In the genomic region with DNA sequence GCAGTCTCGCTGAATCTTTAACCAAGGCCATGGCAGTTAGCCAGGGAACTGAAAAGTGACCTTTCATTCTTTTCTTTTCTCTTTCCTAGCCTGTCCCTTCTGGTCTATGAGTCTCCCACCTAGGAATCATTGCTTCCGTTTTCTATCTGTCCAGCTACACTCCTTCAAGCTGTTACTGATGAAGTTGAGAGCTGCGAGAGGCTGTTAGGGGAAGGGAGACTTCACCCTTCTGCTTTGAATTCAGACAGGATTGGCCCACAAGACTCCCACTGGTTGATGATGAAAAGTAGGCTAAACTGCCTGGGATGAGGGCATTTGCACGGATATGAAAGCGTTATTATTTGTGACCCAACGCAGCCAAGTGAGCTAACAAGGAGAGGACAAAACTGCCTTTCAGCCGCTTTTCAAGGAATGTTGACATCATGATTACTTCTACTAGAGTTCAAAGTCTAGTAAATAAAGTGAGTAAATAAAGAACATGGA, we compare ENCODE assay signal across 14 cellular contexts. TPM values are rescaled to one million over a fixed set of nuclear protein-coding genes. Genes with fewer than 3 reads are reported as not detected.
DNase-seq lines count a peak whose midpoint lies in the region; ATAC-seq and TF ChIP-seq lines count a peak whose summit lies in the region.
"Had no signal": no experiment of that assay in that cellular context is flagged by ENCODE, and none has a peak within 500 bp of the region (broad histone marks: within the 10 kb centered on the region; RNA-seq: fewer than 3 reads in every experiment).

No MANE protein-coding gene starts in this region.

- ATAC-seq in right cardiac atrium (no peak), upper lobe of right lung (no peak)

- H3K4me3 ChIP-seq in right cardiac atrium (ENCODE audit: low read length) (no peak overlapping the region), left ventricle myocardium inferior (no peak overlapping the region), upper lobe of right lung (no peak overlapping the region)
- no peak overlapping the region for H3K4me3 ChIP-seq in CD4-positive, alpha-beta memory T cell (ENCODE audit: low read length in 2 of 2)
- H3K4me3 ChIP-seq: lung, thoracic aorta had no signal

- no peak for DNase-seq in right cardiac atrium
- no peak for DNase-seq in left ventricle myocardium inferior
- peak in 27 of 42 donors; percentile 19 to 78 (median 50) for DNase-seq in head of caudate nucleus
- peak in 34 of 56 donors; percentile 3 to 71 (median 32) for DNase-seq in nucleus accumbens (lab: John Stamatoyannopoulos, UW)
- DNase-seq in upper lobe of right lung, result no peak
- DNase-seq in NCI-H82 (lab: John Stamatoyannopoulos, UW), result no peak
- no peak for DNase-seq in CD4-positive, alpha-beta memory T cell
- no peak for DNase-seq in T-helper 2 cell treated with Interferon-gamma antibody and Interleukin-4, amounts not matched to agents 5 μg/mL and 100 μg/mL, for 36 hours (ENCODE audit: low spot score)
- DNase-seq: 8988T; effector CD4-positive, alpha-beta T cell; glutamatergic neuron; NCI-H1048 had no signal

- H3K4me1 Mint-ChIP-seq in CD4-positive, alpha-beta memory T cell, result peaks cover 0 to 17% (median 12%) of the 10 kb centered on the region in 4 donors
- peaks cover 2% of the 10 kb centered on the region for H3K4me1 Mint-ChIP-seq in T-helper 2 cell treated with Interferon-gamma antibody and Interleukin-4, amounts not matched to agents 5 μg/mL and 100 μg/mL, for 36 hours (ENCODE audit: low read depth)

- no peaks in the 10 kb centered on the region for H3K27me3 Mint-ChIP-seq in CD4-positive, alpha-beta memory T cell
- no peaks in the 10 kb centered on the region for H3K27me3 Mint-ChIP-seq in T-helper 2 cell treated with Interferon-gamma antibody and Interleukin-4, amounts not matched to agents 5 μg/mL and 100 μg/mL, for 36 hours (ENCODE audit: low read depth)

- H3K27me3 ChIP-seq in right cardiac atrium (ENCODE audit: control insufficient read depth, insufficient read depth) (no peaks in the 10 kb centered on the region), left ventricle myocardium inferior (ENCODE audit: low read depth) (no peaks in the 10 kb centered on the region), upper lobe of right lung (no peaks in the 10 kb centered on the region)
- H3K27me3 ChIP-seq in CD4-positive, alpha-beta memory T cell (ENCODE audit: insufficient read depth, low read length), result no peaks in the 10 kb centered on the region

- no peak overlapping the region for H3K4me3 Mint-ChIP-seq in CD4-positive, alpha-beta memory T cell
- no peak overlapping the region for H3K4me3 Mint-ChIP-seq in T-helper 2 cell treated with Interferon-gamma antibody and Interleukin-4, amounts not matched to agents 5 μg/mL and 100 μg/mL, for 36 hours

- H3K9me3 ChIP-seq in right cardiac atrium (ENCODE audit: control insufficient read depth, low read length) (no peaks in the 10 kb centered on the region), left ventricle myocardium inferior (replicated peaks) (no peaks in the 10 kb centered on the region), upper lobe of right lung (no peaks in the 10 kb centered on the region)
- H3K9me3 ChIP-seq in CD4-positive, alpha-beta memory T cell (ENCODE audit: control insufficient read depth in 1 of 2, low read length in 2 of 2), result no peaks in the 10 kb centered on the region
- H3K9me3 ChIP-seq: thoracic aorta had no signal

- H3K36me3 ChIP-seq in left ventricle myocardium inferior (peaks cover 19% of the 10 kb centered on the region), upper lobe of right lung (no peaks in the 10 kb centered on the region)
- peaks cover 43% of the 10 kb centered on the region for H3K36me3 ChIP-seq in CD4-positive, alpha-beta memory T cell (ENCODE audit: insufficient read depth, low read length)
- H3K36me3 ChIP-seq: thoracic aorta had no signal

- peaks cover 5% of the 10 kb centered on the region for H3K4me1 ChIP-seq in right cardiac atrium (ENCODE audit: control insufficient read depth, insufficient read depth, low read length)
- peaks cover 26% of the 10 kb centered on the region for H3K4me1 ChIP-seq in left ventricle myocardium inferior
- H3K4me1 ChIP-seq in upper lobe of right lung, result peaks cover 20% of the 10 kb centered on the region
- no peaks in the 10 kb centered on the region for H3K4me1 ChIP-seq in CD4-positive, alpha-beta memory T cell (ENCODE audit: insufficient read depth, low read length)

- H3K9me3 Mint-ChIP-seq in CD4-positive, alpha-beta memory T cell, result no peaks in the 10 kb centered on the region
- H3K9me3 Mint-ChIP-seq in T-helper 2 cell treated with Interferon-gamma antibody and Interleukin-4, amounts not matched to agents 5 μg/mL and 100 μg/mL, for 36 hours, result no peaks in the 10 kb centered on the region

- no peak for TF ChIP-seq CTCF in left ventricle myocardium inferior (IDR thresholded peaks at IDR 0.05; ENCODE audit: borderline replicate concordance)
- TF ChIP-seq CTCF in upper lobe of right lung (IDR thresholded peaks at IDR 0.05), result no peak

- CTCF ChIA-PET in CD4-positive, alpha-beta memory T cell (lab: Charles Lee; ENCODE audit: partially characterized antibody), result interaction anchor here (1.2 kb wide), 1 partner anchor 14 kb away, joined by 3 read pairs; no protein-coding TSS in a partner anchor

- WGBS in right cardiac atrium, result 77% methylated on average over 7 of the region's 7 CpGs

- intact Hi-C loops in right cardiac atrium (cut with DNase I), result no loop called here
- intact Hi-C loops in left ventricle myocardium inferior (cut with micrococcal nuclease), result no loop called here
- intact Hi-C loops in head of caudate nucleus (cut with DNase I), result no loop called here
- intact Hi-C loops in upper lobe of right lung (cut with DNase I), result no loop called here
- intact Hi-C loops in CD4-positive, alpha-beta memory T cell (cut with micrococcal nuclease), result no loop called here

- peaks cover 59 to 70% of the 10 kb centered on the region in 2 donors for H3K36me3 Mint-ChIP-seq in CD4-positive, alpha-beta memory T cell
- H3K36me3 Mint-ChIP-seq in T-helper 2 cell treated with Interferon-gamma antibody and Interleukin-4, amounts not matched to agents 5 μg/mL and 100 μg/mL, for 36 hours (ENCODE audit: low read depth), result peaks cover 49% of the 10 kb centered on the region

- H3K27ac Mint-ChIP-seq in CD4-positive, alpha-beta memory T cell, result peak overlapping the region in 2 of 7 donors; percentile 60 to 82
- no peak overlapping the region for H3K27ac Mint-ChIP-seq in T-helper 2 cell treated with Interferon-gamma antibody and Interleukin-4, amounts not matched to agents 5 μg/mL and 100 μg/mL, for 36 hours

- POLR2A ChIA-PET in CD4-positive, alpha-beta memory T cell (lab: Charles Lee; ENCODE audit: partially characterized antibody), result interaction anchor here (1.0 kb wide), 2 partner anchors 30 to 34 kb away, joined by 3 read pairs; a partner anchor contains a TSS

- H3K27ac ChIP-seq in right cardiac atrium (ENCODE audit: low read length) (peak overlapping the region; percentile 56), left ventricle myocardium inferior (replicated peaks) (no peak overlapping the region), upper lobe of right lung (peak overlapping the region; percentile 48)
- H3K27ac ChIP-seq in CD4-positive, alpha-beta memory T cell (ENCODE audit: low read depth, low read length), result no peak overlapping the region
- H3K27ac ChIP-seq: thoracic aorta had no signal

RNA-seq across cellular contexts. Expression of a gene that starts 30.2 kb away (rescaled TPM):
- 10 to 100 TPM; 40.7 to 42.5 (median 41.1) TPM for total RNA-seq in right cardiac atrium
- 25.0 TPM for polyA plus RNA-seq in right cardiac atrium
- 48.9 TPM for total RNA-seq in left ventricle myocardium inferior
- total RNA-seq in upper lobe of right lung, result 38.4 TPM
- total RNA-seq in CD4-positive, alpha-beta memory T cell, result 10 to 100 TPM; 51.5 to 58.7 TPM
- polyA plus RNA-seq in CD4-positive, alpha-beta memory T cell, result 10 to 100 TPM; 40.7 to 55.1 TPM

RNA-seq across cellular contexts. Expression of a gene that starts 58.6 kb away (rescaled TPM):
- total RNA-seq in right cardiac atrium (1 to 10 TPM in 3 of 4 donors, under 1 TPM in 1; 0.97 to 5.4 (median 2.9) TPM), left ventricle myocardium inferior (7.3 TPM), upper lobe of right lung (3.7 TPM)
- 1.2 TPM for polyA plus RNA-seq in right cardiac atrium
- total RNA-seq in CD4-positive, alpha-beta memory T cell, result under 1 TPM; 0.17 to 0.38 TPM
- 1 to 10 TPM in 1 of 2 donors, under 1 TPM in 1; 0.79 to 1.4 TPM for polyA plus RNA-seq in CD4-positive, alpha-beta memory T cell

Comparison
In these comparisons a context has a peak if more than half of its experiments do, and no peak if none do; other contexts are left out.
1. H3K27ac ChIP-seq: peak in right cardiac atrium (single experiment) and upper lobe of right lung (single experiment); none in left ventricle myocardium inferior (single experiment) and CD4-positive, alpha-beta memory T cell (single experiment).
2. DNase-seq: peak in head of caudate nucleus (27 of 42) and nucleus accumbens (34 of 56); none in right cardiac atrium (0 of 3), left ventricle myocardium inferior (single experiment), upper lobe of right lung (single experiment), NCI-H82 (single experiment), CD4-positive, alpha-beta memory T cell (0 of 5) and T-helper 2 cell treated with Interferon-gamma antibody and Interleukin-4, amounts not matched to agents 5 μg/mL and 100 μg/mL, for 36 hours (single experiment).